Comparison of ENCODE assay signal across 22 cellular contexts in genomic region chr1:47554901-47555300, GRCh38.
DNase-seq lines count a peak whose midpoint lies in the region; ATAC-seq and TF ChIP-seq lines count a peak whose summit lies in the region.
"Had no signal": no experiment of that assay in that cellular context is flagged by ENCODE, and none has a peak within 500 bp of the region (broad histone marks: within the 10 kb centered on the region; RNA-seq: fewer than 3 reads in every experiment).

No MANE protein-coding gene starts in this region.

- no peak for TF ChIP-seq CTCF in mammary epithelial cell (conservative IDR thresholded peaks at IDR 0.05 in 1 of 2, IDR thresholded peaks at IDR 0.05 in 1 of 2; ENCODE audit: extremely low read depth in 1 of 2, insufficient read depth in 1 of 2, low read depth in 1 of 2, low read length in 2 of 2)
- TF ChIP-seq CTCF in breast epithelium (IDR thresholded peaks at IDR 0.05) = no peak
- no peak for TF ChIP-seq CTCF in colonic mucosa (IDR thresholded peaks at IDR 0.05)

- no peak for ATAC-seq in T-cell (replicated peaks in 1 of 4)
- no peak for ATAC-seq in Right ventricle myocardium superior (ENCODE audit: poor library complexity)
- ATAC-seq: stimulated activated naive B cell treated with anti-CD40 and anti-IgM and Interleukin-4, amounts not matched to agents 10 μg/mL and 1 μg/mL and 100 μg/mL, for 72 hours had no signal

- H3K9me3 ChIP-seq in mammary epithelial cell (replicated peaks; ENCODE audit: insufficient read depth, low read length) (no peaks in the 10 kb centered on the region), breast epithelium (no peaks in the 10 kb centered on the region), colonic mucosa (no peaks in the 10 kb centered on the region)
- H3K9me3 ChIP-seq: BLaER1, neutrophil, SK-N-SH had no signal

- no peak overlapping the region for H3K27ac ChIP-seq in mammary epithelial cell (ENCODE audit: insufficient read depth, low read depth, low read length)
- H3K27ac ChIP-seq in breast epithelium = no peak overlapping the region
- H3K27ac ChIP-seq in colonic mucosa = peak overlapping the region; percentile 69
- H3K27ac ChIP-seq: 22Rv1, BLaER1, neutrophil had no signal

- H3K4me3 Mint-ChIP-seq in T-cell = no peak overlapping the region
- no peak overlapping the region for H3K4me3 Mint-ChIP-seq in activated T-helper 1 cell treated with anti-CD3 and anti-CD28 coated beads, Interleukin-12 subunit alpha, Interleukin-12 subunit beta, Interleukin-2, Interleukin-4 antibody, amounts not matched to agents 30 ng/mL and 10 ng/mL and 1 ng/mL, durations not matched to agents 14 hours and 24 hours and 36 hours
- H3K4me3 Mint-ChIP-seq: brain; immature natural killer cell; stimulated activated naive B cell treated with anti-CD40 and anti-IgM and Interleukin-4, amounts not matched to agents 10 μg/mL and 1 μg/mL and 100 μg/mL, for 72 hours had no signal

- H3K4me3 ChIP-seq in mammary epithelial cell (replicated peaks in 1 of 3; ENCODE audit: insufficient read depth in 1 of 3, low read depth in 2 of 3, low read length in 3 of 3) (no peak overlapping the region), breast epithelium (no peak overlapping the region), colonic mucosa (no peak overlapping the region)
- H3K4me3 ChIP-seq: BLaER1, smooth muscle cell had no signal

- no peak for TF ChIP-seq POLR2A in breast epithelium (IDR thresholded peaks at IDR 0.05)

- H3K4me1 Mint-ChIP-seq in T-cell = no peaks in the 10 kb centered on the region
- H3K4me1 Mint-ChIP-seq in activated T-helper 1 cell treated with anti-CD3 and anti-CD28 coated beads, Interleukin-12 subunit alpha, Interleukin-12 subunit beta, Interleukin-2, Interleukin-4 antibody, amounts not matched to agents 30 ng/mL and 10 ng/mL and 1 ng/mL, durations not matched to agents 14 hours and 24 hours and 36 hours (ENCODE audit: low read depth) = no peaks in the 10 kb centered on the region
- H3K4me1 Mint-ChIP-seq: brain; immature natural killer cell; stimulated activated naive B cell treated with anti-CD40 and anti-IgM and Interleukin-4, amounts not matched to agents 10 μg/mL and 1 μg/mL and 100 μg/mL, for 72 hours had no signal

- H4K20me1 ChIP-seq in mammary epithelial cell (ENCODE audit: insufficient read depth, low read length) = no peaks in the 10 kb centered on the region
- H4K20me1 ChIP-seq: BLaER1 had no signal

- in situ Hi-C loops in mammary epithelial cell (cut with MboI; ENCODE audit: low sequenced_read_pairs in 2 of 2) = no loop called here

- 89% methylated on average over 1 of the region's 1 CpG for WGBS in mammary epithelial cell (ENCODE audit: low coverage, missing lambda C conversion rate)

- intact Hi-C loops in mammary epithelial cell (cut with micrococcal nuclease) = no loop called here
- intact Hi-C loops in breast epithelium (cut with DNase I; ENCODE audit: low total_unique reads) = no loop called here
- intact Hi-C loops in colonic mucosa (cut with DNase I) = no loop called here
- intact Hi-C loops in Right ventricle myocardium superior (cut with DNase I) = no loop called here
- intact Hi-C loops in activated T-helper 1 cell treated with anti-CD3 and anti-CD28 coated beads, Interleukin-12 subunit alpha, Interleukin-12 subunit beta, Interleukin-2, Interleukin-4 antibody, amounts not matched to agents 30 ng/mL and 10 ng/mL and 1 ng/mL, durations not matched to agents 14 hours and 24 hours and 36 hours (cut with micrococcal nuclease) = no loop called here

- no peak overlapping the region for H3K4me2 ChIP-seq in mammary epithelial cell (ENCODE audit: insufficient read depth, low read depth, low read length)
- H3K4me2 ChIP-seq: BLaER1, SK-N-SH, smooth muscle cell had no signal

- DNase-seq in mammary epithelial cell (peak; percentile 55), breast epithelium (ENCODE audit: low spot score in 2 of 2) (no peak), colonic mucosa (no peak), kidney glomerular epithelial cell (lab: John Stamatoyannopoulos, UW) (peak; percentile 68), DMS 273 treated with DMSO at 0.1 percent for 48 hours (lab: John Stamatoyannopoulos, UW) (no peak), T-cell (no peak), Right ventricle myocardium superior (no peak)
- no peak for DNase-seq in activated T-helper 1 cell treated with anti-CD3 and anti-CD28 coated beads, Interleukin-12 subunit alpha, Interleukin-12 subunit beta, Interleukin-2, Interleukin-4 antibody, amounts not matched to agents 30 ng/mL and 10 ng/mL and 1 ng/mL, durations not matched to agents 14 hours and 24 hours and 36 hours (ENCODE audit: low spot score)
- DNase-seq: activated CD4-positive, alpha-beta T cell treated with anti-CD3 and anti-CD28 coated beads, Interleukin-2, amount 50 U/mL, for 48 hours; activated effector memory CD4-positive, alpha-beta T cell treated with Interleukin-2 at 50 U/mL for 16 hours; cortex of kidney; immature natural killer cell; NCI-H2107; NCI-H510A; RPMI8226; SK-N-SH; stimulated activated naive B cell treated with anti-CD40 and anti-IgM and Interleukin-4, amounts not matched to agents 10 μg/mL and 1 μg/mL and 100 μg/mL, for 72 hours had no signal

- H3K27me3 ChIP-seq in mammary epithelial cell (ENCODE audit: insufficient read depth, low read length) = no peaks in the 10 kb centered on the region
- peaks cover 0 to 12% of the 10 kb centered on the region in 2 donors for H3K27me3 ChIP-seq in breast epithelium
- no peaks in the 10 kb centered on the region for H3K27me3 ChIP-seq in colonic mucosa
- H3K27me3 ChIP-seq: BLaER1 had no signal

- dilution Hi-C loops in mammary epithelial cell (cut with HindIII; ENCODE audit: low sequenced_read_pairs) = no loop called here

- H3K4me1 ChIP-seq in mammary epithelial cell (ENCODE audit: insufficient read depth, low read length) (peaks cover 10% of the 10 kb centered on the region), breast epithelium (no peaks in the 10 kb centered on the region), colonic mucosa (peaks cover 3% of the 10 kb centered on the region)

- H3K36me3 ChIP-seq in mammary epithelial cell (ENCODE audit: insufficient read depth, low read length) (no peaks in the 10 kb centered on the region), breast epithelium (no peaks in the 10 kb centered on the region), colonic mucosa (no peaks in the 10 kb centered on the region)
- H3K36me3 ChIP-seq: BLaER1, neutrophil had no signal

- CTCF ChIA-PET in mammary epithelial cell (lab: Charles Lee; ENCODE audit: low non-redundant PET) (interaction anchor here (0.6 to 0.9 kb wide), 2 partner anchors 15 to 150 kb away, joined by 4 read pairs; no protein-coding TSS in a partner anchor), T-cell (lab: Charles Lee) (no interaction called here)

- H3K27ac Mint-ChIP-seq in T-cell = no peak overlapping the region
- no peak overlapping the region for H3K27ac Mint-ChIP-seq in activated T-helper 1 cell treated with anti-CD3 and anti-CD28 coated beads, Interleukin-12 subunit alpha, Interleukin-12 subunit beta, Interleukin-2, Interleukin-4 antibody, amounts not matched to agents 30 ng/mL and 10 ng/mL and 1 ng/mL, durations not matched to agents 14 hours and 24 hours and 36 hours
- H3K27ac Mint-ChIP-seq: immature natural killer cell; stimulated activated naive B cell treated with anti-CD40 and anti-IgM and Interleukin-4, amounts not matched to agents 10 μg/mL and 1 μg/mL and 100 μg/mL, for 72 hours had no signal

- no TSS peak for BruUV-seq in mammary epithelial cell (replicated peaks; lab: Mats Ljungman, UMichigan)

- H3K79me2 ChIP-seq in mammary epithelial cell (ENCODE audit: insufficient read depth, low read length) = no peaks in the 10 kb centered on the region

- H3K9me3 Mint-ChIP-seq in T-cell = no peaks in the 10 kb centered on the region
- H3K9me3 Mint-ChIP-seq in activated T-helper 1 cell treated with anti-CD3 and anti-CD28 coated beads, Interleukin-12 subunit alpha, Interleukin-12 subunit beta, Interleukin-2, Interleukin-4 antibody, amounts not matched to agents 30 ng/mL and 10 ng/mL and 1 ng/mL, durations not matched to agents 14 hours and 24 hours and 36 hours = no peaks in the 10 kb centered on the region
- H3K9me3 Mint-ChIP-seq: brain; immature natural killer cell; stimulated activated naive B cell treated with anti-CD40 and anti-IgM and Interleukin-4, amounts not matched to agents 10 μg/mL and 1 μg/mL and 100 μg/mL, for 72 hours had no signal

- H3K36me3 Mint-ChIP-seq in T-cell = no peaks in the 10 kb centered on the region
- H3K36me3 Mint-ChIP-seq in activated T-helper 1 cell treated with anti-CD3 and anti-CD28 coated beads, Interleukin-12 subunit alpha, Interleukin-12 subunit beta, Interleukin-2, Interleukin-4 antibody, amounts not matched to agents 30 ng/mL and 10 ng/mL and 1 ng/mL, durations not matched to agents 14 hours and 24 hours and 36 hours (ENCODE audit: low read depth) = no peaks in the 10 kb centered on the region
- H3K36me3 Mint-ChIP-seq: brain; immature natural killer cell; stimulated activated naive B cell treated with anti-CD40 and anti-IgM and Interleukin-4, amounts not matched to agents 10 μg/mL and 1 μg/mL and 100 μg/mL, for 72 hours had no signal

- no peak overlapping the region for H3K9ac ChIP-seq in mammary epithelial cell (ENCODE audit: insufficient read depth, low read length)
- H3K9ac ChIP-seq in colonic mucosa (ENCODE audit: low read depth in 2 of 2, low read length in 2 of 2) = no peak overlapping the region
- H3K9ac ChIP-seq: BLaER1, SK-N-SH had no signal

- POLR2A ChIA-PET in T-cell (lab: Charles Lee) = no interaction called here

- no peak overlapping the region for H2AFZ ChIP-seq in mammary epithelial cell (ENCODE audit: low read depth, low read length)

- H3K27me3 Mint-ChIP-seq in T-cell = peaks cover 23 to 35% of the 10 kb centered on the region in 2 donors
- H3K27me3 Mint-ChIP-seq in activated T-helper 1 cell treated with anti-CD3 and anti-CD28 coated beads, Interleukin-12 subunit alpha, Interleukin-12 subunit beta, Interleukin-2, Interleukin-4 antibody, amounts not matched to agents 30 ng/mL and 10 ng/mL and 1 ng/mL, durations not matched to agents 14 hours and 24 hours and 36 hours (ENCODE audit: insufficient read depth) = peaks cover 3% of the 10 kb centered on the region

Comparison
In these comparisons a context has a peak if more than half of its experiments do, and no peak if none do; other contexts are left out.
1. DNase-seq: peak in mammary epithelial cell (single experiment) and kidney glomerular epithelial cell (single experiment); none in breast epithelium (0 of 2), colonic mucosa (single experiment), DMS 273 treated with DMSO at 0.1 percent for 48 hours (single experiment), T-cell (0 of 34), Right ventricle myocardium superior (single experiment) and activated T-helper 1 cell treated with anti-CD3 and anti-CD28 coated beads, Interleukin-12 subunit alpha, Interleukin-12 subunit beta, Interleukin-2, Interleukin-4 antibody, amounts not matched to agents 30 ng/mL and 10 ng/mL and 1 ng/mL, durations not matched to agents 14 hours and 24 hours and 36 hours (single experiment).